ENCODE assay signal across 32 cellular contexts in genomic region chr2:96072746-96073145, GRCh38. TPM values are rescaled to one million over a fixed set of nuclear protein-coding genes. Genes with fewer than 3 reads are reported as not detected.
A peak's percentile ranks its signal among the peaks of the same experiment; 100 is the strongest.
DNase-seq lines count a peak whose midpoint lies in the region; ATAC-seq, FAIRE-seq and TF ChIP-seq lines count a peak whose summit lies in the region.
"Had no signal": no experiment of that assay in that cellular context is flagged by ENCODE, and none has a peak within 500 bp of the region (broad histone marks: within the 10 kb centered on the region; RNA-seq: fewer than 3 reads in every experiment).

No MANE protein-coding gene starts in this region.

- H3K36me3 ChIP-seq in Caco-2 (ENCODE audit: control insufficient read depth, insufficient read depth, low read length), result no peaks in the 10 kb centered on the region
- no peaks in the 10 kb centered on the region for H3K36me3 ChIP-seq in K562 (ENCODE audit: control insufficient read depth, insufficient read depth, low read length)
- H3K36me3 ChIP-seq: gastroesophageal sphincter, HAP-1, ovary, suprapubic skin, uterus had no signal

- H4K5ac ChIP-seq in H9 (ENCODE audit: insufficient read length, low read depth, low read length), result no peak overlapping the region

- H3K4me3 ChIP-seq in Caco-2 (ENCODE audit: low read depth, low read length), result no peak overlapping the region
- H3K4me3 ChIP-seq in K562, result no peak overlapping the region
- H3K4me3 ChIP-seq: gastroesophageal sphincter, HAP-1, ovary, skin epidermis, suprapubic skin, uterus had no signal

- H2BK5ac ChIP-seq in H9 (ENCODE audit: insufficient read length, low read length), result no peak overlapping the region

- H4K20me1 ChIP-seq in K562 (replicated peaks; ENCODE audit: control insufficient read depth, insufficient read depth, low read length) (no peaks in the 10 kb centered on the region), H9 (ENCODE audit: control insufficient read depth, insufficient read depth, insufficient read length) (no peaks in the 10 kb centered on the region)

- no peak for DNase-seq in Caco-2
- DNase-seq in K562 (ENCODE audit: extremely low read depth in 1 of 4, low spot score in 3 of 4), result no peak
- DNase-seq in islet precursor cell, result peak; percentile 60
- peak; percentile 53 for DNase-seq in posterior vena cava (ENCODE audit: low spot score)
- no peak for DNase-seq in H9
- no peak for DNase-seq in hepatic stellate cell (ENCODE audit: low spot score)
- no peak for DNase-seq in CD1c-positive myeloid dendritic cell (ENCODE audit: extremely low spot score)
- DNase-seq: activated B cell treated with CpG ODN at 0.5 μM for 24 hours; activated CD4-positive, alpha-beta T cell treated with anti-CD3 and anti-CD28 coated beads, Interleukin-2, amount 10 ng/mL, durations not matched to agents 7 days and 5 days; activated naive CD4-positive, alpha-beta T cell; activated naive CD8-positive, alpha-beta T cell treated with anti-CD3 and anti-CD28 coated beads, Interleukin-2, amount 50 U/mL, for 24 hours; activated T-cell treated with anti-CD3 and anti-CD28 coated beads, Interleukin-2, amount 50 U/mL, for 72 hours; cerebellar nuclear complex; immature natural killer cell; MM.1S; natural killer cell; NCI-H2029; NK-92 treated with Interleukin-12 subunit alpha and Interleukin-12 subunit beta, amount 100 ng/mL, for 24 hours; ovary; SK-N-SH; stimulated activated naive CD4-positive, alpha-beta T cell; uterus had no signal

- H3T11ph ChIP-seq in H9 (ENCODE audit: low read length), result no peak overlapping the region

- ATAC-seq in K562, result peak; percentile 17; the same call in 1 of the 3 replicates
- ATAC-seq: activated naive CD8-positive, alpha-beta T cell treated with anti-CD3 and anti-CD28 coated beads, Interleukin-2, amount 50 U/mL, for 24 hours; activated T-cell treated with anti-CD3 and anti-CD28 coated beads, Interleukin-2, amount 50 U/mL, for 72 hours; gastroesophageal sphincter; natural killer cell had no signal

- H3K9ac ChIP-seq in K562 (ENCODE audit: insufficient read depth in 1 of 2, low read depth in 2 of 2, low read length in 2 of 2), result no peak overlapping the region
- no peak overlapping the region for H3K9ac ChIP-seq in H9 (ENCODE audit: extremely low read depth, insufficient read length, low read length)
- H3K9ac ChIP-seq: KMS-11, SK-N-SH had no signal

- no peak overlapping the region for H3K27ac ChIP-seq in K562 (ENCODE audit: extremely low read depth, low read depth, low read length)
- H3K27ac ChIP-seq in H9 (ENCODE audit: insufficient read length, low read depth, low read length), result no peak overlapping the region
- H3K27ac ChIP-seq: gastroesophageal sphincter, KMS-11, ovary, skin epidermis, suprapubic skin, uterus had no signal

- no peak for TF ChIP-seq POLR2A in K562 (conservative IDR thresholded peaks at IDR 0.05)

- H3K27me3 Mint-ChIP-seq in Caco-2 (ENCODE audit: insufficient read depth, unreplicated experiment) (no peaks in the 10 kb centered on the region), H9 (ENCODE audit: low read depth) (no peaks in the 10 kb centered on the region; the same call in none of the 2 replicates)
- H3K27me3 Mint-ChIP-seq: activated naive CD8-positive, alpha-beta T cell treated with anti-CD3 and anti-CD28 coated beads, Interleukin-2, amount 50 U/mL, for 24 hours had no signal

- TF ChIP-seq CTCF in Caco-2 (IDR thresholded peaks at IDR 0.05; ENCODE audit: insufficient read depth in 1 of 2, low read depth in 1 of 2, low read length in 1 of 2, severe bottlenecking in 1 of 2, unreplicated experiment in 1 of 2) (no peak), K562 (IDR thresholded peaks at IDR 0.05 in 2 of 3, conservative IDR thresholded peaks at IDR 0.05 in 1 of 3; ENCODE audit: insufficient read depth in 2 of 3, low read depth in 1 of 3, low read length in 3 of 3) (no peak), H9 (conservative IDR thresholded peaks at IDR 0.05) (no peak)

- no peak overlapping the region for H3K18ac ChIP-seq in H9 (ENCODE audit: insufficient read length, low read depth, low read length)

- no peaks in the 10 kb centered on the region for H3K79me2 ChIP-seq in K562 (ENCODE audit: control insufficient read depth, insufficient read depth, low read length)
- no peaks in the 10 kb centered on the region for H3K79me2 ChIP-seq in H9 (ENCODE audit: insufficient read depth, low read length)

- H2AFZ ChIP-seq in K562 (ENCODE audit: low read depth, low read length) (no peak overlapping the region), H9 (ENCODE audit: low read length) (no peak overlapping the region)

- no peaks in the 10 kb centered on the region for H3K79me1 ChIP-seq in H9 (ENCODE audit: insufficient read depth, low read depth, low read length, poor library complexity, severe bottlenecking)

- H3K4me3 Mint-ChIP-seq in Caco-2 (ENCODE audit: unreplicated experiment) (peak overlapping the region; percentile 4), H9 (no peak overlapping the region)
- H3K4me3 Mint-ChIP-seq: activated B cell treated with CpG ODN at 0.5 μM for 24 hours; activated CD4-positive, alpha-beta T cell treated with anti-CD3 and anti-CD28 coated beads, Interleukin-2, amount 10 ng/mL, durations not matched to agents 7 days and 5 days; activated naive CD8-positive, alpha-beta T cell treated with anti-CD3 and anti-CD28 coated beads, Interleukin-2, amount 50 U/mL, for 24 hours; activated T-cell treated with anti-CD3 and anti-CD28 coated beads, Interleukin-2, amount 50 U/mL, for 72 hours; immature natural killer cell; natural killer cell had no signal

- H2BK120ac ChIP-seq in H9 (ENCODE audit: low read depth, low read length, poor library complexity, severe bottlenecking), result no peak overlapping the region

- intact Hi-C loops in Caco-2 (cut with micrococcal nuclease; ENCODE audit: unreplicated experiment) (no loop called here), K562 (cut with micrococcal nuclease) (no loop called here), posterior vena cava (cut with DNase I) (loop anchor here in 1 of 2 donors (5.0 kb wide), 1 partner anchor 40 kb away; no protein-coding TSS in a partner anchor)

- H3K23me2 ChIP-seq in H9 (ENCODE audit: insufficient read length, low read depth, low read length, poor library complexity, severe bottlenecking), result no peaks in the 10 kb centered on the region

- no peak overlapping the region for H3K4ac ChIP-seq in H9 (ENCODE audit: low read depth, low read length)

- POLR2A ChIA-PET in Caco-2 (lab: Charles Lee) (no interaction called here), K562 (lab: Yijun Ruan, JAX) (interaction anchor here (0.7 kb wide), 1 partner anchor 123 kb away, joined by 3 read pairs; no protein-coding TSS in a partner anchor)

- in situ Hi-C loops in K562 (cut with MboI), result loop anchor here (10.0 kb wide), 1 partner anchor 68 kb away; no protein-coding TSS in a partner anchor

- no peak overlapping the region for H2BK15ac ChIP-seq in H9 (ENCODE audit: low read depth, low read length)

- H2BK20ac ChIP-seq in H9 (ENCODE audit: low read depth, low read length, poor library complexity, severe bottlenecking), result no peak overlapping the region

- H3K9me3 Mint-ChIP-seq in Caco-2 (ENCODE audit: unreplicated experiment) (peaks cover 11% of the 10 kb centered on the region), H9 (no peaks in the 10 kb centered on the region; a peak in 2 of 5 replicates)
- H3K9me3 Mint-ChIP-seq: activated CD4-positive, alpha-beta T cell treated with anti-CD3 and anti-CD28 coated beads, Interleukin-2, amount 10 ng/mL, durations not matched to agents 7 days and 5 days; immature natural killer cell; natural killer cell had no signal

- H3K4me1 ChIP-seq in Caco-2 (0 out of 2 replicates have a peak, but pooled peaks cover 11% of the 10 kb centered on the region), K562 (replicated peaks in 1 of 2; ENCODE audit: control insufficient read depth in 2 of 2, insufficient read depth in 2 of 2, low read length in 2 of 2) (no peaks in the 10 kb centered on the region), H9 (ENCODE audit: insufficient read depth, low read length) (no peaks in the 10 kb centered on the region)
- H3K4me1 ChIP-seq: gastroesophageal sphincter, HAP-1, suprapubic skin, uterus had no signal

- TF ChIP-seq RAD21 in K562 (CRISPR knock-in tag; conservative IDR thresholded peaks at IDR 0.05 in 1 of 2, IDR thresholded peaks at IDR 0.05 in 1 of 2), result no peak

- H4K91ac ChIP-seq in H9 (ENCODE audit: insufficient read length, low read depth, low read length), result no peak overlapping the region

- H3K27ac Mint-ChIP-seq in Caco-2 (ENCODE audit: unreplicated experiment) (peak overlapping the region; percentile 40), H9 (no peak overlapping the region; a peak in 1 of 7 replicates)
- H3K27ac Mint-ChIP-seq: activated B cell treated with CpG ODN at 0.5 μM for 24 hours; activated CD4-positive, alpha-beta T cell treated with anti-CD3 and anti-CD28 coated beads, Interleukin-2, amount 10 ng/mL, durations not matched to agents 7 days and 5 days; activated naive CD8-positive, alpha-beta T cell treated with anti-CD3 and anti-CD28 coated beads, Interleukin-2, amount 50 U/mL, for 24 hours; activated T-cell treated with anti-CD3 and anti-CD28 coated beads, Interleukin-2, amount 50 U/mL, for 72 hours; immature natural killer cell; natural killer cell had no signal

- no peak overlapping the region for H4K8ac ChIP-seq in H9 (replicated peaks; ENCODE audit: insufficient read length, low read depth, low read length)

- H3K23ac ChIP-seq in H9 (ENCODE audit: insufficient read length, low read depth, low read length), result no peak overlapping the region

- H3K9me1 ChIP-seq in K562 (ENCODE audit: control insufficient read depth, insufficient read depth, low read length), result no peaks in the 10 kb centered on the region

- H3K27me3 ChIP-seq in Caco-2 (replicated peaks; ENCODE audit: control insufficient read depth, insufficient read depth, low read length), result no peaks in the 10 kb centered on the region
- peaks cover 4 to 42% of the 10 kb centered on the region in 2 experiments; a peak in 3 of 5 replicates for H3K27me3 ChIP-seq in K562 (ENCODE audit: control insufficient read depth in 2 of 2, insufficient read depth in 2 of 2, low read length in 2 of 2)
- no peaks in the 10 kb centered on the region for H3K27me3 ChIP-seq in H9 (ENCODE audit: insufficient read depth, low read length)
- H3K27me3 ChIP-seq: ovary, uterus had no signal

- no peak for FAIRE-seq in K562 (lab: Jason Lieb, UNC)
- FAIRE-seq: endothelial cell of umbilical vein, GM12892 had no signal

- H3K36me3 Mint-ChIP-seq in Caco-2 (ENCODE audit: insufficient read depth, unreplicated experiment), result no peaks in the 10 kb centered on the region
- no peaks in the 10 kb centered on the region; a peak in 1 of 7 replicates for H3K36me3 Mint-ChIP-seq in H9 (ENCODE audit: insufficient read depth in 1 of 3, low read depth in 3 of 3)
- H3K36me3 Mint-ChIP-seq: natural killer cell had no signal

- no peak overlapping the region for H2AK5ac ChIP-seq in H9 (ENCODE audit: insufficient read length, low read length)

- BruUV-seq in Caco-2 (replicated peaks; lab: Mats Ljungman, UMichigan), result no TSS peak
- BruUV-seq in K562 (replicated peaks; lab: Mats Ljungman, UMichigan), result no TSS peak

- no peak for TF ChIP-seq EP300 in K562 (IDR thresholded peaks at IDR 0.05; ENCODE audit: low read length)

- no peak overlapping the region for H2BK12ac ChIP-seq in H9 (ENCODE audit: insufficient read length, low read depth, low read length)

- H3K56ac ChIP-seq in H9 (ENCODE audit: insufficient read length, low read depth, low read length), result no peak overlapping the region

- 0% methylated on average over 7 of the region's 11 CpGs for WGBS in K562 (ENCODE audit: insufficient coverage, low coverage, missing lambda C conversion rate)
- WGBS in H9 (ENCODE audit: extremely low coverage, insufficient read length, low lambda C conversion rate), result no CpG with 5 or more reads among the region's 11 CpGs

- no peak overlapping the region for H3K14ac ChIP-seq in H9 (ENCODE audit: insufficient read depth, low read length)

- CTCF ChIA-PET in Caco-2 (lab: Charles Lee), result interaction anchor here (0.6 kb wide), 1 partner anchor 66 kb away, joined by 4 read pairs; no protein-coding TSS in a partner anchor
- CTCF ChIA-PET in K562 (lab: Yijun Ruan, JAX; ENCODE audit: low intra/inter-chr PET ratio), result no interaction called here

- H3K4me1 Mint-ChIP-seq in Caco-2 (ENCODE audit: low read depth, unreplicated experiment), result peaks cover 25% of the 10 kb centered on the region
- H3K4me1 Mint-ChIP-seq in H9, result peaks cover 3 to 6% of the 10 kb centered on the region in 2 experiments
- H3K4me1 Mint-ChIP-seq: activated B cell treated with CpG ODN at 0.5 μM for 24 hours; activated CD4-positive, alpha-beta T cell treated with anti-CD3 and anti-CD28 coated beads, Interleukin-2, amount 10 ng/mL, durations not matched to agents 7 days and 5 days; activated naive CD8-positive, alpha-beta T cell treated with anti-CD3 and anti-CD28 coated beads, Interleukin-2, amount 50 U/mL, for 24 hours; immature natural killer cell; natural killer cell had no signal

- no peak overlapping the region for H3K4me2 ChIP-seq in K562 (ENCODE audit: insufficient read depth, low read length)
- H3K4me2 ChIP-seq in H9 (ENCODE audit: insufficient read depth, insufficient read length, low read length), result no peak overlapping the region
- H3K4me2 ChIP-seq: KMS-11, SK-N-SH had no signal

- H3K9me3 ChIP-seq in Caco-2 (peaks cover 4% of the 10 kb centered on the region; the same call in 1 of the 2 replicates), K562 (replicated peaks; ENCODE audit: control insufficient read depth, insufficient read depth, low read depth, low read length) (no peaks in the 10 kb centered on the region), H9 (ENCODE audit: control insufficient read depth, low read depth, low read length) (no peaks in the 10 kb centered on the region)
- H3K9me3 ChIP-seq: HAP-1, ovary, SK-N-SH, uterus had no signal

RNA-seq across cellular contexts. Expression of gene GPAT2, which starts 38.0 kb away (rescaled TPM):
- total RNA-seq in Caco-2 (2022) (not detected in 2 replicates), K562 (2014; rRNA removed) (0.14 and 0.33 TPM in 2 replicates), K562 (2014; rRNA removed; fragmentation: Illumina TruSeq; extraction: Trizol) (not detected in 2 replicates), K562 (2015; rRNA removed; fragmentation: Illumina TruSeq; extraction: Trizol) (0.11 and 0.38 TPM in 2 replicates), K562 (2021) (0.33 and 0.94 TPM in 2 replicates), posterior vena cava (1 to 10 TPM; 6.0 to 10.0 TPM), H9 (2021) (0.17 TPM in 1 of 2 replicates, not detected in the other)
- 0.12 TPM in 2 replicates for total RNA-seq in K562 (2011; cell fraction: chromatin; rRNA removed; ENCODE audit: low replicate concordance)
- under 0.01 and 0.39 TPM in 2 replicates for total RNA-seq in K562 (2011; cell fraction: nucleolus; rRNA removed)
- not detected in 2 replicates for total RNA-seq in K562 (2011; cell fraction: nucleoplasm; rRNA removed)
- polyA plus RNA-seq in K562 (2011; rRNA removed) (not detected in 2 replicates), K562 (2014; fragmentation: Illumina TruSeq; extraction: Trizol) (0.30 TPM in 2 replicates), K562 (2014; fragmentation: Nextera tagmentation; extraction: Ambion mirVana) (under 1 TPM in 1 of 2 experiments, not detected in 1; 0.01 TPM), K562 (2014; rRNA removed) (0.42 and 1.2 TPM in 2 replicates)
- 0.03 and 0.25 TPM in 2 replicates for polyA plus RNA-seq in K562 (2011; cell fraction: cytosol; rRNA removed)
- polyA plus RNA-seq in K562 (2011; cell fraction: nucleus; rRNA removed), result 0.34 and 0.55 TPM in 2 replicates
- 0.33 and 1.1 TPM in 2 replicates for polyA plus RNA-seq in K562 (2012)
- polyA minus RNA-seq in K562 (2011; rRNA and poly(A)+ RNA removed), result not detected in 2 replicates
- not detected in 2 replicates for polyA minus RNA-seq in K562 (2011; cell fraction: cytosol; rRNA and poly(A)+ RNA removed)
- polyA minus RNA-seq in K562 (2011; cell fraction: nucleus; rRNA and poly(A)+ RNA removed), result 0.11 and 0.94 TPM in 2 replicates
- polyA plus RNA-seq: SK-N-SH had no signal

RNA-seq across cellular contexts. Expression of gene ADRA2B, which starts 43.6 kb away (rescaled TPM):
- 0.12 and 0.20 TPM in 2 replicates for total RNA-seq in Caco-2 (2022)
- 0.07 and 0.11 TPM in 2 replicates for total RNA-seq in K562 (2011; cell fraction: chromatin; rRNA removed; ENCODE audit: low replicate concordance)
- 0.13 and 0.17 TPM in 2 replicates for total RNA-seq in K562 (2011; cell fraction: nucleolus; rRNA removed)
- not detected in 2 replicates for total RNA-seq in K562 (2011; cell fraction: nucleoplasm; rRNA removed)
- total RNA-seq in K562 (2014; rRNA removed), result not detected in 2 replicates
- not detected in 2 replicates for total RNA-seq in K562 (2014; rRNA removed; fragmentation: Illumina TruSeq; extraction: Trizol)
- total RNA-seq in K562 (2015; rRNA removed; fragmentation: Illumina TruSeq; extraction: Trizol), result not detected in 2 replicates
- not detected in 2 replicates for total RNA-seq in K562 (2021)
- polyA plus RNA-seq in K562 (2011; rRNA removed), result not detected in 2 replicates
- polyA plus RNA-seq in K562 (2011; cell fraction: cytosol; rRNA removed), result 0.04 TPM in 1 of 2 replicates, not detected in the other
- polyA plus RNA-seq in K562 (2011; cell fraction: nucleus; rRNA removed), result 0.14 and 0.27 TPM in 2 replicates
- 0.03 TPM in 1 of 2 replicates, not detected in the other for polyA plus RNA-seq in K562 (2012)
- not detected in 2 replicates for polyA plus RNA-seq in K562 (2014; fragmentation: Illumina TruSeq; extraction: Trizol)
- not detected for polyA plus RNA-seq in K562 (2014; fragmentation: Nextera tagmentation; extraction: Ambion mirVana)
- polyA plus RNA-seq in K562 (2014; rRNA removed), result not detected in 2 replicates
- not detected in 2 replicates for polyA minus RNA-seq in K562 (2011; rRNA and poly(A)+ RNA removed)
- not detected in 2 replicates for polyA minus RNA-seq in K562 (2011; cell fraction: cytosol; rRNA and poly(A)+ RNA removed)
- polyA minus RNA-seq in K562 (2011; cell fraction: nucleus; rRNA and poly(A)+ RNA removed), result not detected in 2 replicates
- total RNA-seq in posterior vena cava, result 1 to 10 TPM; 4.1 to 7.1 TPM
- total RNA-seq in H9 (2021), result 2.7 TPM in 2 replicates
- total RNA-seq: endothelial cell of umbilical vein, fibroblast of lung, renal cortical epithelial cell had no signal
- polyA plus RNA-seq: BJ, endothelial cell of umbilical vein, SK-N-SH had no signal

Comparison
In these comparisons a context has a peak if more than half of its experiments do, and no peak if none do; other contexts are left out.
1. DNase-seq: peak in islet precursor cell (single experiment) and posterior vena cava (single experiment); none in Caco-2 (0 of 2), K562 (0 of 4), H9 (single experiment), hepatic stellate cell (single experiment) and CD1c-positive myeloid dendritic cell (single experiment).